8 cellular contexts compared by ENCODE assay signal in genomic region chr17:45277216-45277849, GRCh38. TPM values are rescaled to one million over a fixed set of nuclear protein-coding genes. Genes with fewer than 3 reads are reported as not detected.
DNase-seq lines count a peak whose midpoint lies in the region; ATAC-seq, FAIRE-seq and TF ChIP-seq lines count a peak whose summit lies in the region.

No MANE protein-coding gene starts in this region.

- H3K9me3 ChIP-seq in KOPT-K1 (ENCODE audit: insufficient read depth, low read length, poor library complexity, severe bottlenecking) (no peaks in the 10 kb centered on the region), muscle layer of duodenum (ENCODE audit: control insufficient read depth in 1 of 2, low read length in 2 of 2) (no peaks in the 10 kb centered on the region)

- no peaks in the 10 kb centered on the region for H3K27me3 ChIP-seq in muscle layer of duodenum (ENCODE audit: low read depth, low read length)

- DNase-seq in D721Med (ENCODE audit: insufficient read length, low spot score) (peak; percentile 86), OCI-M1 (lab: John Stamatoyannopoulos, UW) (peak; percentile 94), activated T-cell treated with anti-CD3 and anti-CD28 coated beads for 1 hour (ENCODE audit: low read depth) (peak; percentile 90), epithelial cell of proximal tubule (ENCODE audit: low read depth) (peak; percentile 43)
- DNase-seq in stimulated activated CD8-positive, alpha-beta memory T cell treated with anti-CD3 and anti-CD28 coated beads, Interleukin-4, amount 100 ng/mL, for 4 hours (ENCODE audit: low read depth in 2 of 2, low spot score in 1 of 2): peak; percentile 78 to 87

- no peak for ATAC-seq in HG03342 (IDR thresholded peaks at IDR 0.05; ENCODE audit: unreplicated experiment)

- FAIRE-seq in D721Med (lab: Jason Lieb, UNC): no peak

- peaks cover 72% of the 10 kb centered on the region for H3K36me3 ChIP-seq in KOPT-K1 (ENCODE audit: insufficient read depth, low read length)
- peaks cover 22 to 25% of the 10 kb centered on the region in 2 donors for H3K36me3 ChIP-seq in muscle layer of duodenum (ENCODE audit: control insufficient read depth in 1 of 2, insufficient read depth in 2 of 2, low read length in 2 of 2)

- H3K27ac ChIP-seq in KOPT-K1 (ENCODE audit: low read depth, low read length, poor library complexity, severe bottlenecking): peak overlapping the region; percentile 17
- H3K27ac ChIP-seq in muscle layer of duodenum (ENCODE audit: low read length): peak overlapping the region; percentile 61

- H3K4me3 ChIP-seq in epithelial cell of proximal tubule (ENCODE audit: low read depth, low read length): no peak overlapping the region
- H3K4me3 ChIP-seq in muscle layer of duodenum (ENCODE audit: low read depth in 1 of 2, low read length in 2 of 2): peak overlapping the region; percentile 12 to 35

- peak; percentile 97 for TF ChIP-seq CTCF in D721Med (IDR thresholded peaks at IDR 0.05; ENCODE audit: insufficient read depth, missing control alignments)
- TF ChIP-seq CTCF in epithelial cell of proximal tubule (conservative IDR thresholded peaks at IDR 0.05; ENCODE audit: low read depth, low read length): peak; percentile 88

- H3K4me1 ChIP-seq in muscle layer of duodenum (ENCODE audit: control insufficient read depth in 1 of 2, insufficient read depth in 2 of 2, low read length in 2 of 2): peaks cover 16 to 25% of the 10 kb centered on the region in 2 donors

RNA-seq across cellular contexts. Expression of gene SPATA32, which starts 15.4 kb away (rescaled TPM):
- total RNA-seq in epithelial cell of proximal tubule: not detected in 2 replicates

RNA-seq across cellular contexts. Expression of gene MAP3K14, which starts 39.5 kb away (rescaled TPM):
- total RNA-seq in epithelial cell of proximal tubule: 6.6 and 9.5 TPM in 2 replicates

RNA-seq across cellular contexts. Expression of gene FMNL1, which starts 55.6 kb away (rescaled TPM):
- 5.1 and 5.7 TPM in 2 replicates for total RNA-seq in epithelial cell of proximal tubule

Comparison
In these comparisons a context has a peak if more than half of its experiments do, and no peak if none do; other contexts are left out.
1. DNase-seq: peak in every context shown above with its lines; median percentile 94 in OCI-M1; 90 in activated T-cell treated with anti-CD3 and anti-CD28 coated beads for 1 hour; 86 in D721Med; 82 in stimulated activated CD8-positive, alpha-beta memory T cell treated with anti-CD3 and anti-CD28 coated beads, Interleukin-4, amount 100 ng/mL, for 4 hours; 43 in epithelial cell of proximal tubule.